Comparison of ENCODE assay signal across 9 cellular contexts in the genomic region with DNA sequence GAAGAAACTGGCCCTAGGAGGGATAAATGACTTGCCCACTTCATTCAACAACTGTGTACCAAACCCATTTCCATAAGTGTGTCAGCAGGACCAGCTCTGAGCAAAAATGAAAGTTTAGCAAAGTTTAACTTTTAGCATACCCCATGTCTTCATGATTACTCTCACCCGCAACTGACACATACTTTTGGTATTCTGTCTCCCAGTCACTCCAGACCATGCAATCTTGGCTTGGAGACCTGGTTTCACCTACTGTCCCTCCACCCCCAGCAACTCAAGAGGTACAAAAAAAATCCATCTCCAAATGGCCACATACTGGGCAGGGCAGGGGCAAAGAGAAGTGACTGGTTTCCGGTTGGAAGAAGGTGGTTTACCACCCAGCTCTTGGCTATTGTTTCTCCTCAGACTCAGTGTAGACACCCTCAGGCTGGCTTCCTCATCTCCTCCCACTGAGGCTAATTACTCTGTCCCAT.
DNase-seq lines count a peak whose midpoint lies in the region; ATAC-seq and TF ChIP-seq lines count a peak whose summit lies in the region.
"Had no signal": no experiment of that assay in that cellular context is flagged by ENCODE, and none has a peak within 500 bp of the region (broad histone marks: within the 10 kb centered on the region; RNA-seq: fewer than 3 reads in every experiment).

No MANE protein-coding gene starts in this region.

- H3K36me3 ChIP-seq in MG63 = no peaks in the 10 kb centered on the region
- H3K36me3 ChIP-seq in Caco-2 (ENCODE audit: control insufficient read depth, insufficient read depth, low read length) = no peaks in the 10 kb centered on the region
- H3K36me3 ChIP-seq: neutrophil had no signal

- ATAC-seq in GM18907 (IDR thresholded peaks at IDR 0.05; ENCODE audit: unreplicated experiment) (peak; percentile 52), foreskin keratinocyte (peak; percentile 25)

- intact Hi-C loops in Caco-2 (cut with micrococcal nuclease; ENCODE audit: unreplicated experiment) = loop anchor here (5.0 kb wide), 1 partner anchor 152 kb away; no protein-coding TSS in a partner anchor

- peaks cover 2% of the 10 kb centered on the region for H3K27me3 Mint-ChIP-seq in Caco-2 (ENCODE audit: insufficient read depth, unreplicated experiment)

- H3K9me3 ChIP-seq in MG63 = no peaks in the 10 kb centered on the region
- H3K9me3 ChIP-seq in Caco-2 = no peaks in the 10 kb centered on the region
- H3K9me3 ChIP-seq: neutrophil had no signal

- no TSS peak for BruUV-seq in Caco-2 (replicated peaks; lab: Mats Ljungman, UMichigan)

- H3K4me3 Mint-ChIP-seq in Caco-2 (ENCODE audit: unreplicated experiment) = no peak overlapping the region

- POLR2A ChIA-PET in Caco-2 (lab: Charles Lee) = no interaction called here

- CTCF ChIA-PET in Caco-2 (lab: Charles Lee) = no interaction called here

- no peaks in the 10 kb centered on the region for H3K9me3 Mint-ChIP-seq in Caco-2 (ENCODE audit: unreplicated experiment)

- H3K4me1 ChIP-seq in foreskin keratinocyte (no peaks in the 10 kb centered on the region), Caco-2 (no peaks in the 10 kb centered on the region)

- no peak for TF ChIP-seq CTCF in foreskin keratinocyte (conservative IDR thresholded peaks at IDR 0.05)
- no peak for TF ChIP-seq CTCF in Caco-2 (IDR thresholded peaks at IDR 0.05; ENCODE audit: insufficient read depth in 1 of 2, low read depth in 1 of 2, low read length in 1 of 2, severe bottlenecking in 1 of 2, unreplicated experiment in 1 of 2)

- no peak overlapping the region for H3K27ac ChIP-seq in foreskin keratinocyte
- H3K27ac ChIP-seq: neutrophil had no signal

- H3K27me3 ChIP-seq in MG63 (no peaks in the 10 kb centered on the region), foreskin keratinocyte (no peaks in the 10 kb centered on the region), Caco-2 (replicated peaks; ENCODE audit: control insufficient read depth, insufficient read depth, low read length) (no peaks in the 10 kb centered on the region)

- no peaks in the 10 kb centered on the region for H3K36me3 Mint-ChIP-seq in Caco-2 (ENCODE audit: insufficient read depth, unreplicated experiment)

- no peak overlapping the region for H3K4me3 ChIP-seq in MG63
- no peak overlapping the region for H3K4me3 ChIP-seq in Caco-2 (ENCODE audit: low read depth, low read length)

- H3K27ac Mint-ChIP-seq in Caco-2 (ENCODE audit: unreplicated experiment) = no peak overlapping the region

- DNase-seq in AG08396 (ENCODE audit: low spot score) = peak; percentile 52
- peak; percentile 28 for DNase-seq in MG63
- DNase-seq in foreskin keratinocyte = peak; percentile 13 to 56
- DNase-seq in dedifferentiated amniotic fluid mesenchymal stem cell (ENCODE audit: extremely low spot score) = no peak
- no peak for DNase-seq in Caco-2
- DNase-seq in NCI-H510A treated with DMSO at 0.1 percent for 48 hours (lab: John Stamatoyannopoulos, UW) = no peak
- DNase-seq in NCI-H446 (lab: John Stamatoyannopoulos, UW) = no peak

- no peaks in the 10 kb centered on the region for H3K4me1 Mint-ChIP-seq in Caco-2 (ENCODE audit: low read depth, unreplicated experiment)

Comparison
In these comparisons a context has a peak if more than half of its experiments do, and no peak if none do; other contexts are left out.
1. DNase-seq: peak in AG08396 (single experiment), MG63 (single experiment) and foreskin keratinocyte (2 of 2); none in dedifferentiated amniotic fluid mesenchymal stem cell (single experiment), Caco-2 (0 of 2), NCI-H510A treated with DMSO at 0.1 percent for 48 hours (single experiment) and NCI-H446 (0 of 2).